ENCODE assay signal across 9 cellular contexts in the genomic region with DNA sequence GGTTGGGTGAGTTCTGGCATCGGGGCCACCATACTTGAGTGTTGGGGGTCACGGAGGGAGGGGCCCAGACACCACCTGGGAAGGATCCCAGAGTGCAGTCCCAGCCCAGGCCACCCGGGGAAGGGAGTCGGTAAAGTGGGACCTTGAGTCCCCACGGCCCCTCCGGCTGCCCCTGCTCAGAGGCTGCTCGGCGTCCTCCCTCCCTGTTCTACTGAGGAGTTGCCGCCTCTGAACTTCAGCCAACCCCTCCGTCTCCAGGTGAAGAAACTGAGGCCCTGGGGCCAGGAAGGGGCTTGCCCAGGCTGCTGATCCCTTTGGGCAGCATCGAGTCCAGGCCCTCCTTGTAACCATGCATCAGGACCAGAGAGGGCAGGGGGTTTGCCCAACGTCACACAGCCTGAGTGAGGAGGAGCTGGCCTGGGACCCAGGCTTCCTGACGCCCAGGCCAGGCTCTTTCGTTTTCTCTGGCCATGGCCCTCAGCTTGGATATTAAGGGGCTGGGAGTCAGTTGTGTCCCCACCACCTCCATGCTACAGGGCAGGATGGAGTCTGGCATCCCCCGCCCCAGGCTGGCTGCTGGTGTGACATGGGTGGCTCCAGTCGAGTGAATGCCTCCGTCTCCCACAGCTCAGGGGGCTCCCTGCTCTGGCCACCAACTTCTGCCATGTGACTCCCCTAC.
DNase-seq lines count a peak whose midpoint lies in the region; FAIRE-seq and TF ChIP-seq lines count a peak whose summit lies in the region.
"Had no signal": no experiment of that assay in that cellular context is flagged by ENCODE, and none has a peak within 500 bp of the region (broad histone marks: within the 10 kb centered on the region; RNA-seq: fewer than 3 reads in every experiment).

No MANE protein-coding gene starts in this region.

- H3K27ac ChIP-seq in OCI-LY1 (ENCODE audit: low read depth, low read length, poor library complexity, severe bottlenecking) = no peak overlapping the region
- H3K27ac ChIP-seq in rectal smooth muscle tissue (ENCODE audit: low read depth, low read length) = no peak overlapping the region
- H3K27ac ChIP-seq: cardiac muscle cell had no signal

- H3K4me2 ChIP-seq in OCI-LY1 (ENCODE audit: low read length) = peak overlapping the region; percentile 27

- H2AFZ ChIP-seq in OCI-LY1 (ENCODE audit: low read length) = no peak overlapping the region

- TF ChIP-seq CTCF in OCI-LY1 (IDR thresholded peaks at IDR 0.05; ENCODE audit: low read length) (no peak), D721Med (IDR thresholded peaks at IDR 0.05; ENCODE audit: insufficient read depth, missing control alignments) (no peak)

- H3K9me3 Mint-ChIP-seq in dendritic cell treated with granulocyte-macrophage colony-stimulating factor and Interleukin-4, amounts not matched to agents 40 ng/mL and 50 ng/mL, for 4 days = no peaks in the 10 kb centered on the region

- H3K4me3 ChIP-seq in GM08714 (ENCODE audit: low read length) (peak overlapping the region; percentile 73; the same call in 1 of the 2 replicates), OCI-LY1 (ENCODE audit: low read depth, low read length, poor library complexity, severe bottlenecking) (peak overlapping the region; percentile 5), rectal smooth muscle tissue (ENCODE audit: low read length) (peak overlapping the region; percentile 52)
- H3K4me3 ChIP-seq: cardiac muscle cell had no signal

- no peaks in the 10 kb centered on the region for H3K9me2 ChIP-seq in OCI-LY1 (ENCODE audit: low read depth, low read length)

- H3K27me3 ChIP-seq in OCI-LY1 (ENCODE audit: insufficient read depth, low read length) (peaks cover 12% of the 10 kb centered on the region), rectal smooth muscle tissue (ENCODE audit: control insufficient read depth, insufficient read depth, low read length) (peaks cover 3% of the 10 kb centered on the region)
- H3K27me3 ChIP-seq: cardiac muscle cell had no signal

- H3K36me3 Mint-ChIP-seq in dendritic cell treated with granulocyte-macrophage colony-stimulating factor and Interleukin-4, amounts not matched to agents 40 ng/mL and 50 ng/mL, for 4 days (ENCODE audit: low read depth) = peaks cover 48% of the 10 kb centered on the region

- H3K4me1 Mint-ChIP-seq in dendritic cell treated with granulocyte-macrophage colony-stimulating factor and Interleukin-4, amounts not matched to agents 40 ng/mL and 50 ng/mL, for 4 days (ENCODE audit: low read depth) = peaks cover 60% of the 10 kb centered on the region

- H3K79me2 ChIP-seq in OCI-LY1 (ENCODE audit: insufficient read depth, low read length) = no peaks in the 10 kb centered on the region

- no peak for FAIRE-seq in D721Med (lab: Jason Lieb, UNC)

- peak overlapping the region; percentile 91 for H3K27ac Mint-ChIP-seq in dendritic cell treated with granulocyte-macrophage colony-stimulating factor and Interleukin-4, amounts not matched to agents 40 ng/mL and 50 ng/mL, for 4 days

- intact Hi-C loops in dendritic cell treated with granulocyte-macrophage colony-stimulating factor and Interleukin-4, amounts not matched to agents 40 ng/mL and 50 ng/mL, for 4 days (cut with micrococcal nuclease) = loop anchor here (1.0 to 5.0 kb wide), 4 partner anchors 10 to 170 kb away; no protein-coding TSS in a partner anchor

- no peak overlapping the region for H3K9ac ChIP-seq in OCI-LY1 (ENCODE audit: low read length)
- no peak overlapping the region for H3K9ac ChIP-seq in rectal smooth muscle tissue (ENCODE audit: low read length)

- no peaks in the 10 kb centered on the region for H4K20me1 ChIP-seq in OCI-LY1 (ENCODE audit: insufficient read depth, low read length)

- H3K27me3 Mint-ChIP-seq in dendritic cell treated with granulocyte-macrophage colony-stimulating factor and Interleukin-4, amounts not matched to agents 40 ng/mL and 50 ng/mL, for 4 days = no peaks in the 10 kb centered on the region

- no peaks in the 10 kb centered on the region for H3F3A ChIP-seq in OCI-LY1 (ENCODE audit: insufficient read depth, low read length)

- H3K4me1 ChIP-seq in OCI-LY1 (ENCODE audit: insufficient read depth, low read length, severe bottlenecking) (peaks cover 16% of the 10 kb centered on the region), rectal smooth muscle tissue (ENCODE audit: control insufficient read depth, insufficient read depth, low read length) (no peaks in the 10 kb centered on the region)

- DNase-seq in middle frontal gyrus (ENCODE audit: extremely low spot score, low spot score) = no peak
- no peak for DNase-seq in GM03348 (ENCODE audit: low spot score)
- no peak for DNase-seq in NCI-H526 treated with DMSO at 0.1 percent for 48 hours (lab: John Stamatoyannopoulos, UW)
- DNase-seq in D721Med (ENCODE audit: insufficient read length, low spot score) = no peak

- peak overlapping the region; percentile 92 for H3K4me3 Mint-ChIP-seq in dendritic cell treated with granulocyte-macrophage colony-stimulating factor and Interleukin-4, amounts not matched to agents 40 ng/mL and 50 ng/mL, for 4 days

- H3K9me3 ChIP-seq in OCI-LY1 (ENCODE audit: low read length) = no peaks in the 10 kb centered on the region

- no peaks in the 10 kb centered on the region for H3K36me3 ChIP-seq in OCI-LY1 (ENCODE audit: insufficient read depth, low read length)
- H3K36me3 ChIP-seq in rectal smooth muscle tissue (ENCODE audit: control insufficient read depth, insufficient read depth, low read length) = no peaks in the 10 kb centered on the region
- H3K36me3 ChIP-seq: cardiac muscle cell had no signal

Comparison
In these comparisons a context has a peak if more than half of its experiments do, and no peak if none do; other contexts are left out.
1. H3K4me3 ChIP-seq: peak in every context shown above with its lines; median percentile 73 in GM08714; 52 in rectal smooth muscle tissue; 5 in OCI-LY1.